In the genomic region with DNA sequence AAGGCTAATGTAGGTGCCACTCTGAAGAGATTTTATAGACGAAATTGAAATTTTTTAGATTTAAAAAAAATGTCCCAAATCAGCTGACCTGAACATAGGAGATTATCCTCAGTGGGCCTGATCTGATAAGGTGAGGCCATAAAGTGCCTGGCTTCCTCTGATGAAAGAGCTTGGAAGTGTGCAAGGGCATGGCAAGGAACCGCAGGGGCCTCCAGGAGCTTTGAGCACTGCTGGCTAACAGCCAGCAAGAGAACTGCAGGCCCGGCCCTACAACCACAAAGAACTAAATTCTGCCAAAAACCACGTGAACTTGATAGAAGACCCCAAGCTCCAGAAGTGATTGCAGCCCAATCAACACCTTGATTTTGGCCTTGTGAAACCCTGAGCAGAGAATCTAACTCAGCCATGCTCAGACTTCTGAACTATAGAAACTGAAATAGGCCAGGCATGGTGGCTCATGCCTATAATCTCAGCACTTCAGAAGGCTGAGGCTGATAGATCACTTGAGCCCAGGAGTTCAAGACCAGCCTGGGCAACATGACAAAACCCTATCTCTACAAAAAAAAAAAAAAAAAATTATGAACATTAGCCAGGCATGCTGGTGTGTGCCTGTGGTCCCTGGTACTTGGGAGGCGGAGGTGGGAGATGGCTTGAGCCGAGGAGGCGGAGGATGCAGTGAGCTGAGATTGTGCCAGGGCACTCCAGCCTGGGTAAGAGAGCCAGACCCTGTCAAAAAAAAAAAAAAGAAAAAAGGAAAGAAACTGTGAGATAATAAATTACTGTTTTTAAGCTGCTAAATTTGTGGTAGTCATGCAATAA, we compare ENCODE assay signal across 1 cellular context.
TF ChIP-seq lines count a peak whose summit lies in the region.

No MANE protein-coding gene starts in this region.

TF ChIP-seq in HEK293, 187 proteins besides CTCF, POLR2A, EP300 and RAD21 (continued from another document):
- TF ChIP-seq, protein P1, sequence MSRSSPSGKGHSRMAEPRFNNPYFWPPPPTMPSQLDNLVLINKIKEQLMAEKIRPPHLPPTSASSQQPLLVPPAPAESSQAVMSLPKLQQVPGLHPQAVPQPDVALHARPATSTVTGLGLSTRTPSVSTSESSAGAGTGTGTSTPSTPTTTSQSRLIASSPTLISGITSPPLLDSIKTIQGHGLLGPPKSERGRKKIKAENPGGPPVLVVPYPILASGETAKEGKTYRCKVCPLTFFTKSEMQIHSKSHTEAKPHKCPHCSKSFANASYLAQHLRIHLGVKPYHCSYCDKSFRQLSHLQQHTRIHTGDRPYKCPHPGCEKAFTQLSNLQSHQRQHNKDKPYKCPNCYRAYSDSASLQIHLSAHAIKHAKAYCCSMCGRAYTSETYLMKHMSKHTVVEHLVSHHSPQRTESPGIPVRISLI (tag by site-specific recombination; IDR thresholded peaks at IDR 0.05), result peak; percentile 86
- TF ChIP-seq, protein P2, sequence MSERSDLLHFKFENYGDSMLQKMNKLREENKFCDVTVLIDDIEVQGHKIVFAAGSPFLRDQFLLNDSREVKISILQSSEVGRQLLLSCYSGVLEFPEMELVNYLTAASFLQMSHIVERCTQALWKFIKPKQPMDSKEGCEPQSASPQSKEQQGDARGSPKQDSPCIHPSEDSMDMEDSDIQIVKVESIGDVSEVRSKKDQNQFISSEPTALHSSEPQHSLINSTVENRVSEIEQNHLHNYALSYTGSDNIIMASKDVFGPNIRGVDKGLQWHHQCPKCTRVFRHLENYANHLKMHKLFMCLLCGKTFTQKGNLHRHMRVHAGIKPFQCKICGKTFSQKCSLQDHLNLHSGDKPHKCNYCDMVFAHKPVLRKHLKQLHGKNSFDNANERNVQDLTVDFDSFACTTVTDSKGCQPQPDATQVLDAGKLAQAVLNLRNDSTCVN (tag by site-specific recombination; optimal IDR thresholded peaks at IDR 0.05), result no peak
